1 cellular context compared by ENCODE assay signal in genomic region chr6:30450908-30451818, GRCh38.
A peak's percentile ranks its signal among the peaks of the same experiment; 100 is the strongest.
TF ChIP-seq lines count a peak whose summit lies in the region.

No MANE protein-coding gene starts in this region.

TF ChIP-seq in HepG2, 621 proteins besides CTCF, POLR2A, EP300 and RAD21 (continued from another document and continues in another):
- TF ChIP-seq PRPF4 (IDR thresholded peaks at IDR 0.05; ENCODE audit: low read depth, low read length, poor library complexity, severe bottlenecking): no peak
- TF ChIP-seq MLXIP (CRISPR knock-in tag; IDR thresholded peaks at IDR 0.05; ENCODE audit: borderline replicate concordance): no peak
- TF ChIP-seq ZMYM4 (CRISPR knock-in tag; IDR thresholded peaks at IDR 0.05): no peak
- TF ChIP-seq ZNF44 (CRISPR knock-in tag; IDR thresholded peaks at IDR 0.05): no peak
- TF ChIP-seq PHB2 (IDR thresholded peaks at IDR 0.05; ENCODE audit: partially characterized antibody): no peak
- TF ChIP-seq, protein P1, sequence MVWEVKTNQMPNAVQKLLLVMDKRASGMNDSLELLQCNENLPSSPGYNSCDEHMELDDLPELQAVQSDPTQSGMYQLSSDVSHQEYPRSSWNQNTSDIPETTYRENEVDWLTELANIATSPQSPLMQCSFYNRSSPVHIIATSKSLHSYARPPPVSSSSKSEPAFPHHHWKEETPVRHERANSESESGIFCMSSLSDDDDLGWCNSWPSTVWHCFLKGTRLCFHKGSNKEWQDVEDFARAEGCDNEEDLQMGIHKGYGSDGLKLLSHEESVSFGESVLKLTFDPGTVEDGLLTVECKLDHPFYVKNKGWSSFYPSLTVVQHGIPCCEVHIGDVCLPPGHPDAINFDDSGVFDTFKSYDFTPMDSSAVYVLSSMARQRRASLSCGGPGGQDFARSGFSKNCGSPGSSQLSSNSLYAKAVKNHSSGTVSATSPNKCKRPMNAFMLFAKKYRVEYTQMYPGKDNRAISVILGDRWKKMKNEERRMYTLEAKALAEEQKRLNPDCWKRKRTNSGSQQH (CRISPR knock-in tag; IDR thresholded peaks at IDR 0.05; ENCODE audit: low read depth): no peak
- TF ChIP-seq ZNF343 (CRISPR knock-in tag; IDR thresholded peaks at IDR 0.05): no peak
- TF ChIP-seq, protein P2, sequence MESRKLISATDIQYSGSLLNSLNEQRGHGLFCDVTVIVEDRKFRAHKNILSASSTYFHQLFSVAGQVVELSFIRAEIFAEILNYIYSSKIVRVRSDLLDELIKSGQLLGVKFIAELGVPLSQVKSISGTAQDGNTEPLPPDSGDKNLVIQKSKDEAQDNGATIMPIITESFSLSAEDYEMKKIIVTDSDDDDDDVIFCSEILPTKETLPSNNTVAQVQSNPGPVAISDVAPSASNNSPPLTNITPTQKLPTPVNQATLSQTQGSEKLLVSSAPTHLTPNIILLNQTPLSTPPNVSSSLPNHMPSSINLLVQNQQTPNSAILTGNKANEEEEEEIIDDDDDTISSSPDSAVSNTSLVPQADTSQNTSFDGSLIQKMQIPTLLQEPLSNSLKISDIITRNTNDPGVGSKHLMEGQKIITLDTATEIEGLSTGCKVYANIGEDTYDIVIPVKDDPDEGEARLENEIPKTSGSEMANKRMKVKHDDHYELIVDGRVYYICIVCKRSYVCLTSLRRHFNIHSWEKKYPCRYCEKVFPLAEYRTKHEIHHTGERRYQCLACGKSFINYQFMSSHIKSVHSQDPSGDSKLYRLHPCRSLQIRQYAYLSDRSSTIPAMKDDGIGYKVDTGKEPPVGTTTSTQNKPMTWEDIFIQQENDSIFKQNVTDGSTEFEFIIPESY (CRISPR knock-in tag; IDR thresholded peaks at IDR 0.05): no peak
- no peak for TF ChIP-seq PHF21A (CRISPR knock-in tag; IDR thresholded peaks at IDR 0.05)
- peak; percentile 59; the same call in 1 of the 2 replicates for TF ChIP-seq MTF2 (CRISPR knock-in tag; IDR thresholded peaks at IDR 0.05; ENCODE audit: borderline replicate concordance)
- TF ChIP-seq RXRA (CRISPR knock-in tag; IDR thresholded peaks at IDR 0.05): peak; percentile 11; the same call in 1 of the 2 replicates
- no peak for TF ChIP-seq MYPOP (CRISPR knock-in tag; IDR thresholded peaks at IDR 0.05)
- no peak for TF ChIP-seq NR2F6 (IDR thresholded peaks at IDR 0.05)
- TF ChIP-seq NR2F6 (CRISPR knock-in tag; IDR thresholded peaks at IDR 0.05): no peak
- 0 out of 2 replicates have a peak, but pooled peaks have one; percentile 11 for TF ChIP-seq ZNF598 (CRISPR knock-in tag; IDR thresholded peaks at IDR 0.05; ENCODE audit: borderline replicate concordance)
- TF ChIP-seq ZNF567 (CRISPR knock-in tag; IDR thresholded peaks at IDR 0.05; ENCODE audit: borderline replicate concordance): no peak
- TF ChIP-seq ATF6 (CRISPR knock-in tag; conservative IDR thresholded peaks at IDR 0.05): no peak
- TF ChIP-seq SP2 (CRISPR knock-in tag; IDR thresholded peaks at IDR 0.05): no peak
- no peak for TF ChIP-seq STAT5B (CRISPR knock-in tag; IDR thresholded peaks at IDR 0.05)
- TF ChIP-seq, protein P3, sequence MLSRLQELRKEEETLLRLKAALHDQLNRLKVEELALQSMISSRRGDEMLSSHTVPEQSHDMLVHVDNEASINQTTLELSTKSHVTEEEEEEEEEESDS (CRISPR knock-in tag; IDR thresholded peaks at IDR 0.05; ENCODE audit: borderline replicate concordance): no peak
- TF ChIP-seq ZNF7 (CRISPR knock-in tag; IDR thresholded peaks at IDR 0.05): no peak
- TF ChIP-seq ZNF431 (CRISPR knock-in tag; IDR thresholded peaks at IDR 0.05; ENCODE audit: borderline replicate concordance, low read depth): no peak
- TF ChIP-seq, protein P4, sequence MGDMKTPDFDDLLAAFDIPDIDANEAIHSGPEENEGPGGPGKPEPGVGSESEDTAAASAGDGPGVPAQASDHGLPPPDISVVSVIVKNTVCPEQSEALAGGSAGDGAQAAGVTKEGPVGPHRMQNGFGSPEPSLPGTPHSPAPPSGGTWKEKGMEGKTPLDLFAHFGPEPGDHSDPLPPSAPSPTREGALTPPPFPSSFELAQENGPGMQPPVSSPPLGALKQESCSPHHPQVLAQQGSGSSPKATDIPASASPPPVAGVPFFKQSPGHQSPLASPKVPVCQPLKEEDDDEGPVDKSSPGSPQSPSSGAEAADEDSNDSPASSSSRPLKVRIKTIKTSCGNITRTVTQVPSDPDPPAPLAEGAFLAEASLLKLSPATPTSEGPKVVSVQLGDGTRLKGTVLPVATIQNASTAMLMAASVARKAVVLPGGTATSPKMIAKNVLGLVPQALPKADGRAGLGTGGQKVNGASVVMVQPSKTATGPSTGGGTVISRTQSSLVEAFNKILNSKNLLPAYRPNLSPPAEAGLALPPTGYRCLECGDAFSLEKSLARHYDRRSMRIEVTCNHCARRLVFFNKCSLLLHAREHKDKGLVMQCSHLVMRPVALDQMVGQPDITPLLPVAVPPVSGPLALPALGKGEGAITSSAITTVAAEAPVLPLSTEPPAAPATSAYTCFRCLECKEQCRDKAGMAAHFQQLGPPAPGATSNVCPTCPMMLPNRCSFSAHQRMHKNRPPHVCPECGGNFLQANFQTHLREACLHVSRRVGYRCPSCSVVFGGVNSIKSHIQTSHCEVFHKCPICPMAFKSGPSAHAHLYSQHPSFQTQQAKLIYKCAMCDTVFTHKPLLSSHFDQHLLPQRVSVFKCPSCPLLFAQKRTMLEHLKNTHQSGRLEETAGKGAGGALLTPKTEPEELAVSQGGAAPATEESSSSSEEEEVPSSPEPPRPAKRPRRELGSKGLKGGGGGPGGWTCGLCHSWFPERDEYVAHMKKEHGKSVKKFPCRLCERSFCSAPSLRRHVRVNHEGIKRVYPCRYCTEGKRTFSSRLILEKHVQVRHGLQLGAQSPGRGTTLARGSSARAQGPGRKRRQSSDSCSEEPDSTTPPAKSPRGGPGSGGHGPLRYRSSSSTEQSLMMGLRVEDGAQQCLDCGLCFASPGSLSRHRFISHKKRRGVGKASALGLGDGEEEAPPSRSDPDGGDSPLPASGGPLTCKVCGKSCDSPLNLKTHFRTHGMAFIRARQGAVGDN (CRISPR knock-in tag; IDR thresholded peaks at IDR 0.05): peak; percentile 66
- TF ChIP-seq ATF5 (CRISPR knock-in tag; IDR thresholded peaks at IDR 0.05; ENCODE audit: low read depth): no peak
- TF ChIP-seq ZMYM2 (CRISPR knock-in tag; IDR thresholded peaks at IDR 0.05): 0 out of 2 replicates have a peak, but pooled peaks have one; percentile 29
- TF ChIP-seq ZNF704 (CRISPR knock-in tag; IDR thresholded peaks at IDR 0.05; ENCODE audit: borderline replicate concordance): no peak
- TF ChIP-seq ZNF629 (CRISPR knock-in tag; conservative IDR thresholded peaks at IDR 0.05): no peak
- TF ChIP-seq ZNF878 (CRISPR knock-in tag; IDR thresholded peaks at IDR 0.05): no peak
- no peak for TF ChIP-seq GRHL1 (CRISPR knock-in tag; conservative IDR thresholded peaks at IDR 0.05)
- TF ChIP-seq RBM22 (optimal IDR thresholded peaks at IDR 0.05; ENCODE audit: low read length): no peak
- TF ChIP-seq ZNF614 (CRISPR knock-in tag; IDR thresholded peaks at IDR 0.05; ENCODE audit: borderline replicate concordance): peak; percentile 7; the same call in 1 of the 2 replicates
- TF ChIP-seq MEF2D (CRISPR knock-in tag; IDR thresholded peaks at IDR 0.05): 0 out of 2 replicates have a peak, but pooled peaks have one; percentile 46
- TF ChIP-seq PRMT3 (CRISPR knock-in tag; IDR thresholded peaks at IDR 0.05; ENCODE audit: borderline replicate concordance, low read depth): no peak
- TF ChIP-seq ZNF605 (CRISPR knock-in tag; IDR thresholded peaks at IDR 0.05): no peak
- no peak for TF ChIP-seq POGK (CRISPR knock-in tag; conservative IDR thresholded peaks at IDR 0.05)
